Comparison of ENCODE assay signal across 1 cellular context in genomic region chr11:37857726-37858125, GRCh38.
TF ChIP-seq lines count a peak whose summit lies in the region.

No MANE protein-coding gene starts in this region.

TF ChIP-seq in GM23338, 12 proteins besides CTCF, POLR2A, EP300 and RAD21 (continued from another document):
- TF ChIP-seq REST (IDR thresholded peaks at IDR 0.05; ENCODE audit: unreplicated experiment) (no peak), ZNF331 (CRISPR knock-in tag; IDR thresholded peaks at IDR 0.05; ENCODE audit: low read depth) (no peak), EZH2phosphoT487 (IDR thresholded peaks at IDR 0.05; ENCODE audit: unreplicated experiment) (no peak), EZH2 (IDR thresholded peaks at IDR 0.05; ENCODE audit: low read depth, unreplicated experiment) (no peak), ZNF114 (CRISPR knock-in tag; IDR thresholded peaks at IDR 0.05) (no peak)
